8 cellular contexts compared by ENCODE assay signal in genomic region chr14:101707285-101707842, GRCh38. TPM values are rescaled to one million over a fixed set of nuclear protein-coding genes. Genes with fewer than 3 reads are reported as not detected.
DNase-seq lines count a peak whose midpoint lies in the region; ATAC-seq and TF ChIP-seq lines count a peak whose summit lies in the region.

No MANE protein-coding gene starts in this region.

- no peaks in the 10 kb centered on the region for H3K9me3 ChIP-seq in right atrium auricular region

- POLR2A ChIA-PET in BJ (lab: Charles Lee) = no interaction called here

- H3K27ac ChIP-seq in right atrium auricular region = peak overlapping the region in 1 of 2 donors; percentile 74

- peaks cover 0 to 26% of the 10 kb centered on the region in 2 donors for H3K4me1 ChIP-seq in right atrium auricular region

- ATAC-seq in GM21723 (IDR thresholded peaks at IDR 0.05; ENCODE audit: unreplicated experiment) (peak; percentile 55), HG02623 (IDR thresholded peaks at IDR 0.05; ENCODE audit: unreplicated experiment) (no peak)

- H3K27me3 ChIP-seq in BJ (ENCODE audit: control insufficient read depth, insufficient read depth, low read length) (peaks cover 6% of the 10 kb centered on the region), right atrium auricular region (no peaks in the 10 kb centered on the region)

- TF ChIP-seq CTCF in BJ (IDR thresholded peaks at IDR 0.05; ENCODE audit: insufficient read depth, low read depth, low read length) = peak; percentile 72
- peak; percentile 78 to 92 for TF ChIP-seq CTCF in right atrium auricular region (IDR thresholded peaks at IDR 0.05)
- peak; percentile 63 for TF ChIP-seq CTCF in retinal pigment epithelial cell (conservative IDR thresholded peaks at IDR 0.05; ENCODE audit: low read depth, low read length)

- DNase-seq in BJ (ENCODE audit: low read depth) (no peak), NCI-H1694 treated with DMSO at 0.1 percent for 48 hours (lab: John Stamatoyannopoulos, UW) (peak; percentile 94), T follicular helper cell (ENCODE audit: low read depth) (peak; percentile 47), amniotic stem cell (lab: John Stamatoyannopoulos, UW) (peak; percentile 66), right atrium auricular region (ENCODE audit: low spot score) (peak; percentile 73), retinal pigment epithelial cell (ENCODE audit: low read depth) (peak; percentile 57)

- CTCF ChIA-PET in BJ (lab: Yijun Ruan, JAX) = interaction anchor here (0.6 to 3.4 kb wide), 25 partner anchors 9 to 391 kb away, joined by 3 to 16 read pairs (median 4); no protein-coding TSS in a partner anchor

- no peaks in the 10 kb centered on the region for H3K36me3 ChIP-seq in BJ (ENCODE audit: control insufficient read depth, insufficient read depth, low read length)
- H3K36me3 ChIP-seq in right atrium auricular region = no peaks in the 10 kb centered on the region

- H3K4me3 ChIP-seq in BJ (ENCODE audit: low read depth, low read length) (no peak overlapping the region), right atrium auricular region (no peak overlapping the region), retinal pigment epithelial cell (ENCODE audit: low read length) (no peak overlapping the region)

RNA-seq across cellular contexts. Expression of gene PPP2R5C, which starts 54.1 kb away (rescaled TPM):
- 55.8 and 115 TPM in 2 replicates for polyA plus RNA-seq in BJ (2011; rRNA removed)
- polyA minus RNA-seq in BJ (2011; rRNA and poly(A)+ RNA removed) = 52.1 and 55.1 TPM in 2 replicates
- total RNA-seq in right atrium auricular region = 10 to 100 TPM; 82.2 to 82.9 TPM
